In genomic region chr7:4725014-4725951, GRCh38 we compare ENCODE assay signal across 8 cellular contexts. TPM values are rescaled to one million over a fixed set of nuclear protein-coding genes. Genes with fewer than 3 reads are reported as not detected.
DNase-seq lines count a peak whose midpoint lies in the region; ATAC-seq and TF ChIP-seq lines count a peak whose summit lies in the region.

No MANE protein-coding gene starts in this region.

- in situ Hi-C loops in T47D (cut with HindIII; ENCODE audit: low pct_unique_long_range_greater_than_20kb, low sequenced_read_pairs), result no loop called here

- peak; percentile 80 for DNase-seq in AG04450 (ENCODE audit: low read depth, low spot score)
- peak in 3 of 5 donors; percentile 21 to 54 (median 29) for DNase-seq in T-helper 1 cell
- DNase-seq in T47D (ENCODE audit: low read depth in 1 of 2, low spot score in 1 of 2), result peak; percentile 75 to 81
- DNase-seq in Kasumi-1 (lab: John Stamatoyannopoulos, UW), result no peak

- no peak for TF ChIP-seq CTCF in AG04450 (IDR thresholded peaks at IDR 0.05; ENCODE audit: low read depth, low read length)

- H3K9me3 ChIP-seq in AG04450 (ENCODE audit: control insufficient read depth, insufficient read depth, low read length) (no peaks in the 10 kb centered on the region; the same call in 1 of the 2 replicates), iPS-20b (ENCODE audit: insufficient read depth, low read depth, low read length) (no peaks in the 10 kb centered on the region), skeletal muscle satellite cell (replicated peaks; ENCODE audit: low read length) (no peaks in the 10 kb centered on the region)

- no peaks in the 10 kb centered on the region for H3K27me3 ChIP-seq in AG04450 (ENCODE audit: control insufficient read depth, insufficient read depth, low read length)
- H3K27me3 ChIP-seq in iPS-20b (ENCODE audit: insufficient read depth, low read length), result no peaks in the 10 kb centered on the region
- H3K27me3 ChIP-seq in skeletal muscle satellite cell (ENCODE audit: control insufficient read depth, insufficient read depth, low read length), result no peaks in the 10 kb centered on the region

- H3K4me1 ChIP-seq in iPS-20b (ENCODE audit: insufficient read depth, low read length) (no peaks in the 10 kb centered on the region), skeletal muscle satellite cell (ENCODE audit: control insufficient read depth, insufficient read depth, low read length) (peaks cover 21% of the 10 kb centered on the region)

- no peaks in the 10 kb centered on the region for H3K36me3 ChIP-seq in iPS-20b (ENCODE audit: insufficient read depth, low read depth, low read length)
- H3K36me3 ChIP-seq in skeletal muscle satellite cell (ENCODE audit: insufficient read depth, low read length), result peaks cover 23% of the 10 kb centered on the region

- peak; percentile 88 for ATAC-seq in HG03432 (IDR thresholded peaks at IDR 0.05; ENCODE audit: unreplicated experiment)

- H3K4me2 ChIP-seq in skeletal muscle satellite cell (ENCODE audit: low read length), result peak overlapping the region; percentile 99

- POLR2A ChIA-PET in AG04450 (lab: Yijun Ruan, JAX), result interaction anchor here (0.7 to 2.1 kb wide), 9 partner anchors 8 to 50 kb away, joined by 3 to 13 read pairs (median 3); partner anchors contain the start of gene AP5Z1

- H3K4me3 ChIP-seq in AG04450 (ENCODE audit: low read depth, low read length) (peak overlapping the region; percentile 62), iPS-20b (ENCODE audit: low read length) (no peak overlapping the region), skeletal muscle satellite cell (ENCODE audit: low read length) (peak overlapping the region; percentile 80)

- TF ChIP-seq POLR2A in GM19099 (IDR thresholded peaks at IDR 0.05; ENCODE audit: extremely low read depth, insufficient read length, low read depth), result peak; percentile 31

- H3K27ac ChIP-seq in AG04450 (ENCODE audit: low read depth, low read length), result peak overlapping the region; percentile 98
- no peak overlapping the region for H3K27ac ChIP-seq in iPS-20b (ENCODE audit: low read length)

- CTCF ChIA-PET in AG04450 (lab: Charles Lee), result interaction anchor here (0.6 kb wide), 1 partner anchor 65 kb away, joined by 3 read pairs; no protein-coding TSS in a partner anchor

- H3K9ac ChIP-seq in iPS-20b (ENCODE audit: low read depth, low read length) (peak overlapping the region; percentile 37), skeletal muscle satellite cell (ENCODE audit: low read depth, low read length) (peak overlapping the region; percentile 93)

RNA-seq across cellular contexts. Expression of gene FOXK1, which starts 43.2 kb away (rescaled TPM):
- 3.4 and 4.7 TPM in 2 replicates for polyA plus RNA-seq in AG04450 (2011; rRNA removed)
- polyA minus RNA-seq in AG04450 (2011; rRNA and poly(A)+ RNA removed), result 13.2 and 14.5 TPM in 2 replicates
- total RNA-seq in skeletal muscle satellite cell (2012; rRNA removed), result 25.6 and 34.2 TPM in 2 replicates

RNA-seq across cellular contexts. Expression of gene AP5Z1, which starts 50.1 kb away (rescaled TPM):
- 12.6 and 18.9 TPM in 2 replicates for polyA plus RNA-seq in AG04450 (2011; rRNA removed)
- polyA minus RNA-seq in AG04450 (2011; rRNA and poly(A)+ RNA removed), result 7.6 and 11.1 TPM in 2 replicates
- 34.7 and 42.6 TPM in 2 replicates for total RNA-seq in skeletal muscle satellite cell (2012; rRNA removed)

Comparison
In these comparisons a context has a peak if more than half of its experiments do, and no peak if none do; other contexts are left out.
1. DNase-seq: peak in AG04450 (single experiment), T-helper 1 cell (3 of 5) and T47D (2 of 2); none in Kasumi-1 (0 of 2).